13 cellular contexts compared by ENCODE assay signal in the genomic region with DNA sequence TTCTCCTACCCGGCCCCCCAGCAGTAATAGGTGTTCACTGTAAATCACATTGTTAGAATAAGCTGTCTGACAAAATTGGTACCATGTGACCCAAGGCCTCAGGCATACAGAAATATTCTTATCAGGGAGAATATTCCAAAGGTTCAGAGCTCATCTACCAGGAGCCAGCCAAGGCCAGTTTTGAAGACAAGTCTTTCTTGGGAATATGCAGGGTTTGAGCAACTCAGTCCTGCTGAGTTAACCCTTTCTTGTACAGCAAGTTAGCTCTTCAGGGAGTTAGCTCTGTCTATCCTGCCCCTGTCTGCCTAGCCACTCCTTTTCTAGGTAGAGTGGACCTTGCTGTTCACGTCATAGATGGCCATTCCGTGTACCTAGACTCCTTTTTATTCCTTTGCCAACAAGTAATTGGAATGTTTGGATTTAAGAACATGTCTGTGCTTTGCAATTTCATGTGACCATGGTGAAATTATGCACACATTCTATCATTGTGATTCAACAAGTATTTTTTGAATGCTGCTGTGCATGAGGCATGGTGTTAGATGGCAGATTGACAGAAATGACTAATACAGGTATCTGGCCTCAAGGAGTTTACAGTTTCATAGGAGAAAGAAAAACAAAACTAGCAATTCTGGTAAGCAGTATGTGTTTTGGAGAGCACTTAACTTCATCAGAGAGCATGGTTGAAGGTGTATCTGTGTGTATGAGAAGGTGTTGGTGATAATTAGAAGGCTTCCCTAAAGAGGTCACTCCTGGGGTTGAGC.
DNase-seq lines count a peak whose midpoint lies in the region; ATAC-seq and TF ChIP-seq lines count a peak whose summit lies in the region.
"Had no signal": no experiment of that assay in that cellular context is flagged by ENCODE, and none has a peak within 500 bp of the region (broad histone marks: within the 10 kb centered on the region; RNA-seq: fewer than 3 reads in every experiment).

No MANE protein-coding gene starts in this region.

- H3K9me2 ChIP-seq in DOHH2 (replicated peaks; ENCODE audit: control insufficient read depth, low read length), result no peaks in the 10 kb centered on the region

- peak overlapping the region; percentile 70 for H3K4me2 ChIP-seq in DOHH2 (ENCODE audit: low read length)

- ATAC-seq in GM21447 (IDR thresholded peaks at IDR 0.05; ENCODE audit: unreplicated experiment), result peak; percentile 30
- ATAC-seq: left colon had no signal

- peaks cover 92% of the 10 kb centered on the region for H3K79me2 ChIP-seq in DOHH2 (ENCODE audit: control insufficient read depth, low read length)

- H3K36me3 Mint-ChIP-seq in T-helper 2 cell treated with Interferon-gamma antibody and Interleukin-4, amounts not matched to agents 5 μg/mL and 100 μg/mL, for 36 hours (ENCODE audit: low read depth), result peaks cover 56% of the 10 kb centered on the region

- H3K9me3 ChIP-seq in DOHH2 (ENCODE audit: control insufficient read depth, insufficient read depth, low read length), result no peaks in the 10 kb centered on the region

- peaks cover 59% of the 10 kb centered on the region for H3K4me1 Mint-ChIP-seq in T-helper 2 cell treated with Interferon-gamma antibody and Interleukin-4, amounts not matched to agents 5 μg/mL and 100 μg/mL, for 36 hours (ENCODE audit: low read depth)

- H3K27ac ChIP-seq in DOHH2 (ENCODE audit: low read depth, low read length), result peak overlapping the region; percentile 82

- peaks cover 100% of the 10 kb centered on the region for H3K4me1 ChIP-seq in DOHH2 (ENCODE audit: control insufficient read depth, low read length)

- H3K4me3 ChIP-seq in DOHH2 (ENCODE audit: low read length) (0 out of 2 replicates have a peak overlapping the region, but pooled peaks have one; percentile 1), foreskin fibroblast (ENCODE audit: low read depth in 1 of 2, low read length in 2 of 2) (no peak overlapping the region)

- H3K9me3 Mint-ChIP-seq in T-helper 2 cell treated with Interferon-gamma antibody and Interleukin-4, amounts not matched to agents 5 μg/mL and 100 μg/mL, for 36 hours, result peaks cover 3% of the 10 kb centered on the region
- H3K9me3 Mint-ChIP-seq: IgD-negative memory B cell had no signal

- no peak for DNase-seq in T-helper 2 cell treated with Interferon-gamma antibody and Interleukin-4, amounts not matched to agents 5 μg/mL and 100 μg/mL, for 36 hours (ENCODE audit: low spot score)
- DNase-seq in foreskin fibroblast (peak; percentile 65 to 66), NCI-H2107 treated with DMSO at 0.1 percent for 48 hours (lab: John Stamatoyannopoulos, UW; ENCODE audit: unreplicated experiment) (no peak), UCSD-AML1 (lab: John Stamatoyannopoulos, UW; ENCODE audit: unreplicated experiment) (no peak), DMS153 treated with DMSO at 0.1 percent for 48 hours (lab: John Stamatoyannopoulos, UW; ENCODE audit: unreplicated experiment) (no peak), NCI-H1694 (lab: John Stamatoyannopoulos, UW) (no peak)
- DNase-seq: DMS79 treated with DMSO at 0.1 percent for 48 hours; effector CD8-positive, alpha-beta T cell; left colon; NCI-H82 had no signal

- H3K4me3 Mint-ChIP-seq in T-helper 2 cell treated with Interferon-gamma antibody and Interleukin-4, amounts not matched to agents 5 μg/mL and 100 μg/mL, for 36 hours, result no peak overlapping the region
- H3K4me3 Mint-ChIP-seq: IgD-negative memory B cell had no signal

- no peaks in the 10 kb centered on the region for H3K27me3 Mint-ChIP-seq in T-helper 2 cell treated with Interferon-gamma antibody and Interleukin-4, amounts not matched to agents 5 μg/mL and 100 μg/mL, for 36 hours (ENCODE audit: low read depth)
- H3K27me3 Mint-ChIP-seq: IgD-negative memory B cell had no signal

- TF ChIP-seq CTCF in DOHH2 (IDR thresholded peaks at IDR 0.05; ENCODE audit: low read depth, low read length, poor library complexity, severe bottlenecking), result no peak
- TF ChIP-seq CTCF in foreskin fibroblast (IDR thresholded peaks at IDR 0.05; ENCODE audit: low read depth, low read length), result no peak

- H3K36me3 ChIP-seq in DOHH2 (ENCODE audit: control insufficient read depth, low read length), result peaks cover 43% of the 10 kb centered on the region

- H3K27me3 ChIP-seq in DOHH2 (ENCODE audit: control insufficient read depth, low read length), result no peaks in the 10 kb centered on the region

- H4K20me1 ChIP-seq in DOHH2 (ENCODE audit: control insufficient read depth, insufficient read depth, low read depth, low read length), result no peaks in the 10 kb centered on the region

- H3K27ac Mint-ChIP-seq in T-helper 2 cell treated with Interferon-gamma antibody and Interleukin-4, amounts not matched to agents 5 μg/mL and 100 μg/mL, for 36 hours, result peak overlapping the region; percentile 3
- H3K27ac Mint-ChIP-seq: IgD-negative memory B cell had no signal

- H3F3A ChIP-seq in DOHH2 (ENCODE audit: control insufficient read depth, insufficient read depth), result peaks cover 15% of the 10 kb centered on the region

Comparison
In these comparisons a context has a peak if more than half of its experiments do, and no peak if none do; other contexts are left out.
1. DNase-seq: peak in foreskin fibroblast (2 of 2); none in T-helper 2 cell treated with Interferon-gamma antibody and Interleukin-4, amounts not matched to agents 5 μg/mL and 100 μg/mL, for 36 hours (single experiment), NCI-H2107 treated with DMSO at 0.1 percent for 48 hours (single experiment), UCSD-AML1 (single experiment), DMS153 treated with DMSO at 0.1 percent for 48 hours (single experiment) and NCI-H1694 (single experiment).